In the genomic region with DNA sequence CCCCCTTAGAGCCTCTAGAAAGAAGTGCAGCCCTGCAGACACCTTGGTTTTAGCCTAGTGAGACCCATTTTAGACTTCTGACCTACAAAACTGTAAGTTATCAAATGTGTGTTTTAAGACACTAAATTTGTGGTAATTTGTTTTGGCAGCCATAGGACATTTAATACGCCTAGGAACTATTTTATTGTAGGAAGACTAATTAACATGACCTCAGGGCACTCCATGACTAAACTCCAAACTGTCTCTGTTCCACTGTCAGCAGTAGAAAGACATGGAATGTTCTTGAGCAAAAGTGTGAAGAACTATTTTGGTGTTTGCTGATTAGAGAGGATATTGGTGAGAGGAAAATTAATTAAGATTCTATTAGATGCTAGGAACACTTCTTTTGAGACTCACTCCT, we compare ENCODE assay signal across 16 cellular contexts.
"Had no signal": no experiment of that assay in that cellular context is flagged by ENCODE, and none has a peak within 500 bp of the region (broad histone marks: within the 10 kb centered on the region; RNA-seq: fewer than 3 reads in every experiment).

No MANE protein-coding gene starts in this region.

- H3K36me3 Mint-ChIP-seq: naive thymus-derived CD8-positive, alpha-beta T cell had no signal

- H3K27ac ChIP-seq: gastrocnemius medialis, ovary, thyroid gland had no signal

- H3K9me3 ChIP-seq: gastrocnemius medialis, mucosa of descending colon, ovary, thyroid gland had no signal

- H3K4me3 Mint-ChIP-seq: effector memory CD8-positive, alpha-beta T cell; naive thymus-derived CD8-positive, alpha-beta T cell; type B pancreatic cell had no signal

- H3K9me3 Mint-ChIP-seq: effector memory CD8-positive, alpha-beta T cell; naive thymus-derived CD8-positive, alpha-beta T cell; neural crest cell; type B pancreatic cell had no signal

- H3K27ac Mint-ChIP-seq: type B pancreatic cell had no signal

- H3K27me3 Mint-ChIP-seq: effector memory CD8-positive, alpha-beta T cell; naive thymus-derived CD8-positive, alpha-beta T cell; type B pancreatic cell had no signal

- ATAC-seq: effector memory CD8-positive, alpha-beta T cell; gastrocnemius medialis; left lobe of liver; mucosa of descending colon; naive thymus-derived CD8-positive, alpha-beta T cell; right cardiac atrium had no signal

- DNase-seq: effector memory CD8-positive, alpha-beta T cell; gastrocnemius medialis; islet precursor cell; mucosa of descending colon; naive thymus-derived CD8-positive, alpha-beta T cell; nucleus accumbens; ovary; right cardiac atrium; small intestine; stimulated activated CD4-positive, alpha-beta T cell treated with anti-CD3 and anti-CD28 coated beads, Interleukin-12 subunit alpha, Interleukin-12 subunit beta, amount 100 ng/mL, for 4 hours; stimulated activated CD4-positive, alpha-beta T cell treated with anti-CD3 and anti-CD28 coated beads, Interleukin-2, amount 100 ng/mL, for 48 hours; stimulated activated naive CD4-positive, alpha-beta T cell treated with Interleukin-2 at 50 U/mL for 16 hours; thyroid gland had no signal

- H3K4me3 ChIP-seq: gastrocnemius medialis, mucosa of descending colon, ovary, thyroid gland had no signal

- H3K27me3 ChIP-seq: gastrocnemius medialis, ovary, thyroid gland had no signal

- H3K36me3 ChIP-seq: gastrocnemius medialis, ovary, thyroid gland had no signal
